ENCODE assay signal across 15 cellular contexts in the genomic region with DNA sequence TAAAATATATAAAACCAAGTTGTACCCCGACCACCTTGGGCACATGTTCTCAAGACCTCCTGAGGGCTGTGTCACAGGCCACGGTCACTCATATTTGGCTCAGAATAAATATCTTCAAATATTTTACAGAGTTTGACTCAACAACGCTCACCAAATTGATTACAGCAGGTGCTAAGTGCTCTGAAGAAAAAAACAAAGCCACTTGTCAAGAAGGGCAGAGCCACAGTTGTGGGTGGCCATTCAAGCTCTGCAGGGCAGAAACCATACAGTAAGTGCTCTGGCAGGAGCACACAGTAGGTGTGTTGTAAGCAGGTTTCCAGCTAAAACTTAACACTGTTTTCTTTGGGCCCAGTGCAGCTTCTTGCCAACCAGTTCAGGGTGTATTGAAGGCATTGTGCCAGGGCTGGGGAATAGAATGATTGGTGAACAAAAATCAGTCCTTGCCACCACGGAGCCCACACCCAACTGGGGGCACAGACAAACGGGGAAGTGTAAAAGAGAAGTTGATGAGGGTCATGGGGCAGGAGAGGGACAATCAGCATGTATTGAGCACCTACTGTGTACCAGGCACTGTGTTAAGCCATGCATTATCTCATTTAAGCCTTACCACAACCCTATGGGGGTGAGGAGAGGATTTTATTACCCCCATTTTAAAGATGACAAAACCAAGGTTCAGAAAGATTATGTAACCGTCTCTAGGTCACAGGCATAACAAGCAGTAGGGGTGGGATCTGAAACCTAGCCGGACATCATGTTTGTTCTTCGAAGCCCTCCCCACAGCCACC. TPM values are rescaled to one million over a fixed set of nuclear protein-coding genes. Genes with fewer than 3 reads are reported as not detected.
DNase-seq lines count a peak whose midpoint lies in the region; ATAC-seq and TF ChIP-seq lines count a peak whose summit lies in the region.
"Had no signal": no experiment of that assay in that cellular context is flagged by ENCODE, and none has a peak within 500 bp of the region (broad histone marks: within the 10 kb centered on the region; RNA-seq: fewer than 3 reads in every experiment).

No MANE protein-coding gene starts in this region.

- peaks cover 35 to 80% of the 10 kb centered on the region in 2 experiments for H3K4me1 Mint-ChIP-seq in H9
- peaks cover 98% of the 10 kb centered on the region for H3K4me1 Mint-ChIP-seq in WTC11
- peaks cover 77% of the 10 kb centered on the region for H3K4me1 Mint-ChIP-seq in activated CD8-positive, alpha-beta T cell treated with anti-CD3 and anti-CD28 coated beads, Interleukin-2, amount 10 ng/mL, durations not matched to agents 7 days and 5 days (ENCODE audit: low read depth)

- no peak overlapping the region for H3K56ac ChIP-seq in H9 (ENCODE audit: insufficient read length, low read depth, low read length)

- CTCF ChIA-PET in WTC11 (lab: Charles Lee): interaction anchor here (0.8 kb wide), 1 partner anchor 53 kb away, joined by 3 read pairs; no protein-coding TSS in a partner anchor
- CTCF ChIA-PET in activated CD8-positive, alpha-beta T cell treated with anti-CD3 and anti-CD28 coated beads, Interleukin-2, amount 10 ng/mL, durations not matched to agents 7 days and 5 days (lab: Charles Lee): interaction anchor here (0.6 to 6.4 kb wide), 6 partner anchors 7 to 330 kb away, joined by 3 to 48 read pairs (median 4); no protein-coding TSS in a partner anchor

- no peak overlapping the region for H4K91ac ChIP-seq in H9 (ENCODE audit: insufficient read length, low read depth, low read length)

- intact Hi-C loops in stomach (cut with DNase I; ENCODE audit: low total_unique reads) (no loop called here), sciatic nerve (cut with DNase I) (no loop called here)

- DNase-seq in H9 (no peak), WTC11 (ENCODE audit: low spot score) (no peak), stomach (no peak), sciatic nerve (ENCODE audit: low spot score) (no peak)
- DNase-seq in activated CD8-positive, alpha-beta T cell treated with anti-CD3 and anti-CD28 coated beads, Interleukin-2, amount 10 ng/mL, durations not matched to agents 7 days and 5 days: no peak
- DNase-seq in activated T-cell treated with anti-CD3 and anti-CD28 coated beads, Interleukin-2, amount 50 U/mL, for 48 hours: no peak
- DNase-seq: activated T-cell treated with anti-CD3 and anti-CD28 coated beads, Interleukin-2, amount 50 U/mL, for 24 hours; GM23248; KG1; NCI-H1105 treated with DMSO at 0.1 percent for 48 hours; NCI-H774 had no signal

- no peaks in the 10 kb centered on the region for H3K23me2 ChIP-seq in H9 (ENCODE audit: insufficient read length, low read depth, low read length, poor library complexity, severe bottlenecking)

- no peak overlapping the region for H4K8ac ChIP-seq in H9 (replicated peaks; ENCODE audit: insufficient read length, low read depth, low read length)

- no peak overlapping the region for H3K4me2 ChIP-seq in H9 (ENCODE audit: insufficient read depth, insufficient read length, low read length)

- ATAC-seq in WTC11 (no peak), sciatic nerve (no peak), HG03439 (IDR thresholded peaks at IDR 0.05; ENCODE audit: unreplicated experiment) (no peak)
- ATAC-seq in activated CD8-positive, alpha-beta T cell treated with anti-CD3 and anti-CD28 coated beads, Interleukin-2, amount 10 ng/mL, durations not matched to agents 7 days and 5 days: no peak

- no peak overlapping the region for H2BK20ac ChIP-seq in H9 (ENCODE audit: low read depth, low read length, poor library complexity, severe bottlenecking)

- no peak overlapping the region for H3K4me3 ChIP-seq in muscle layer of duodenum (ENCODE audit: low read depth in 1 of 2, low read length in 2 of 2)
- H3K4me3 ChIP-seq in stomach: no peak overlapping the region
- H3K4me3 ChIP-seq: dorsolateral prefrontal cortex, GM23248 had no signal

- no peaks in the 10 kb centered on the region for H3K9me3 ChIP-seq in H9 (ENCODE audit: control insufficient read depth, low read depth, low read length)
- H3K9me3 ChIP-seq in muscle layer of duodenum (ENCODE audit: control insufficient read depth in 1 of 2, low read length in 2 of 2): no peaks in the 10 kb centered on the region
- H3K9me3 ChIP-seq in stomach: no peaks in the 10 kb centered on the region

- no peak for TF ChIP-seq EP300 in stomach (IDR thresholded peaks at IDR 0.05)

- no peak for TF ChIP-seq POLR2A in stomach (IDR thresholded peaks at IDR 0.05)

- no peak overlapping the region for H2AK5ac ChIP-seq in H9 (ENCODE audit: insufficient read length, low read length)

- H3K27me3 Mint-ChIP-seq in H9 (ENCODE audit: low read depth) (peaks cover 2% of the 10 kb centered on the region), WTC11 (ENCODE audit: low read depth) (no peaks in the 10 kb centered on the region)
- no peaks in the 10 kb centered on the region for H3K27me3 Mint-ChIP-seq in activated CD8-positive, alpha-beta T cell treated with anti-CD3 and anti-CD28 coated beads, Interleukin-2, amount 10 ng/mL, durations not matched to agents 7 days and 5 days (ENCODE audit: low read depth)
- H3K27me3 Mint-ChIP-seq: activated T-cell treated with anti-CD3 and anti-CD28 coated beads, Interleukin-2, amount 50 U/mL, for 24 hours had no signal

- H3K36me3 ChIP-seq in muscle layer of duodenum (ENCODE audit: control insufficient read depth in 1 of 2, insufficient read depth in 2 of 2, low read length in 2 of 2) (no peaks in the 10 kb centered on the region), stomach (no peaks in the 10 kb centered on the region)

- H3K79me1 ChIP-seq in H9 (ENCODE audit: insufficient read depth, low read depth, low read length, poor library complexity, severe bottlenecking): no peaks in the 10 kb centered on the region

- H3K23ac ChIP-seq in H9 (ENCODE audit: insufficient read length, low read depth, low read length): no peak overlapping the region

- H3K27ac ChIP-seq in H9 (ENCODE audit: insufficient read length, low read depth, low read length): no peak overlapping the region
- peak overlapping the region; percentile 65 for H3K27ac ChIP-seq in muscle layer of duodenum (ENCODE audit: low read length)
- H3K27ac ChIP-seq in stomach: peak overlapping the region; percentile 15 to 97 (median 97)
- H3K27ac ChIP-seq: GM23248 had no signal

- H2BK5ac ChIP-seq in H9 (ENCODE audit: insufficient read length, low read length): no peak overlapping the region

- H3K27me3 ChIP-seq in H9 (ENCODE audit: insufficient read depth, low read length): no peaks in the 10 kb centered on the region
- no peaks in the 10 kb centered on the region for H3K27me3 ChIP-seq in muscle layer of duodenum (ENCODE audit: low read depth, low read length)
- H3K27me3 ChIP-seq in stomach: no peaks in the 10 kb centered on the region
- H3K27me3 ChIP-seq: dorsolateral prefrontal cortex had no signal

- H4K20me1 ChIP-seq in H9 (ENCODE audit: control insufficient read depth, insufficient read depth, insufficient read length): no peaks in the 10 kb centered on the region

- no peak overlapping the region for H3K4ac ChIP-seq in H9 (ENCODE audit: low read depth, low read length)

- peaks cover 14% of the 10 kb centered on the region; the same call in 1 of the 2 replicates for H3K4me1 ChIP-seq in H9 (ENCODE audit: insufficient read depth, low read length)
- peaks cover 49 to 84% of the 10 kb centered on the region in 2 donors for H3K4me1 ChIP-seq in muscle layer of duodenum (ENCODE audit: control insufficient read depth in 1 of 2, insufficient read depth in 2 of 2, low read length in 2 of 2)
- H3K4me1 ChIP-seq in stomach: peaks cover 87 to 100% (median 94%) of the 10 kb centered on the region in 4 donors

- H2BK120ac ChIP-seq in H9 (ENCODE audit: low read depth, low read length, poor library complexity, severe bottlenecking): no peak overlapping the region

- H4K5ac ChIP-seq in H9 (ENCODE audit: insufficient read length, low read depth, low read length): no peak overlapping the region

- no peak overlapping the region for H3K9ac ChIP-seq in H9 (ENCODE audit: extremely low read depth, insufficient read length, low read length)
- H3K9ac ChIP-seq: GM23248 had no signal

- H3T11ph ChIP-seq in H9 (ENCODE audit: low read length): no peak overlapping the region

- POLR2A ChIA-PET in WTC11 (lab: Charles Lee): no interaction called here
- POLR2A ChIA-PET in activated CD8-positive, alpha-beta T cell treated with anti-CD3 and anti-CD28 coated beads, Interleukin-2, amount 10 ng/mL, durations not matched to agents 7 days and 5 days (lab: Charles Lee): interaction anchor here (2.5 kb wide), 1 partner anchor 49 kb away, joined by 7 read pairs; no protein-coding TSS in a partner anchor

- H2AFZ ChIP-seq in H9 (ENCODE audit: low read length): no peak overlapping the region
- H2AFZ ChIP-seq: GM23248 had no signal

- H3K18ac ChIP-seq in H9 (ENCODE audit: insufficient read length, low read depth, low read length): no peak overlapping the region

- H3K4me3 Mint-ChIP-seq in H9 (no peak overlapping the region), WTC11 (0 out of 2 replicates have a peak overlapping the region, but pooled peaks have one; percentile 7)
- H3K4me3 Mint-ChIP-seq in activated CD8-positive, alpha-beta T cell treated with anti-CD3 and anti-CD28 coated beads, Interleukin-2, amount 10 ng/mL, durations not matched to agents 7 days and 5 days: no peak overlapping the region
- H3K4me3 Mint-ChIP-seq: activated T-cell treated with anti-CD3 and anti-CD28 coated beads, Interleukin-2, amount 50 U/mL, for 24 hours; B cell had no signal

- H3K36me3 Mint-ChIP-seq in H9 (ENCODE audit: insufficient read depth in 1 of 3, low read depth in 3 of 3): peaks cover 0 to 11% (median 10%) of the 10 kb centered on the region in 3 experiments; a peak in 5 of 7 replicates
- peaks cover 7% of the 10 kb centered on the region; the same call in 1 of the 2 replicates for H3K36me3 Mint-ChIP-seq in WTC11
- peaks cover 50% of the 10 kb centered on the region for H3K36me3 Mint-ChIP-seq in activated CD8-positive, alpha-beta T cell treated with anti-CD3 and anti-CD28 coated beads, Interleukin-2, amount 10 ng/mL, durations not matched to agents 7 days and 5 days (ENCODE audit: low read depth)

- peak overlapping the region in 2 of 3 experiments; percentile 76 to 89; a peak in 2 of 7 replicates for H3K27ac Mint-ChIP-seq in H9
- peak overlapping the region; percentile 99 for H3K27ac Mint-ChIP-seq in WTC11
- H3K27ac Mint-ChIP-seq in activated CD8-positive, alpha-beta T cell treated with anti-CD3 and anti-CD28 coated beads, Interleukin-2, amount 10 ng/mL, durations not matched to agents 7 days and 5 days: no peak overlapping the region
- H3K27ac Mint-ChIP-seq: activated T-cell treated with anti-CD3 and anti-CD28 coated beads, Interleukin-2, amount 50 U/mL, for 24 hours; B cell had no signal

- H3K79me2 ChIP-seq in H9 (ENCODE audit: insufficient read depth, low read length): no peaks in the 10 kb centered on the region

- no peak overlapping the region for H2BK15ac ChIP-seq in H9 (ENCODE audit: low read depth, low read length)

- WGBS in H9 (ENCODE audit: extremely low coverage, insufficient read length, low lambda C conversion rate): no CpG with 5 or more reads among the region's 8 CpGs
- 50 to 62% (median 57%) methylated on average over 8 of the region's 8 CpGs for WGBS in stomach, 5 donors

- no peak for TF ChIP-seq CTCF in H9 (conservative IDR thresholded peaks at IDR 0.05)
- TF ChIP-seq CTCF in WTC11 (IDR thresholded peaks at IDR 0.05): no peak
- no peak for TF ChIP-seq CTCF in stomach (IDR thresholded peaks at IDR 0.05)

- peak overlapping the region; percentile 13; the same call in 1 of the 2 replicates for H3K14ac ChIP-seq in H9 (ENCODE audit: insufficient read depth, low read length)

- peak overlapping the region; percentile 51 for H2BK12ac ChIP-seq in H9 (ENCODE audit: insufficient read length, low read depth, low read length)

- H3K9me3 Mint-ChIP-seq in H9 (peaks cover 4 to 11% of the 10 kb centered on the region in 2 experiments; a peak in 4 of 5 replicates), WTC11 (peaks cover 3% of the 10 kb centered on the region; the same call in 1 of the 2 replicates)
- H3K9me3 Mint-ChIP-seq in activated CD8-positive, alpha-beta T cell treated with anti-CD3 and anti-CD28 coated beads, Interleukin-2, amount 10 ng/mL, durations not matched to agents 7 days and 5 days (ENCODE audit: insufficient read depth): peaks cover 8% of the 10 kb centered on the region
- H3K9me3 Mint-ChIP-seq: activated T-cell treated with anti-CD3 and anti-CD28 coated beads, Interleukin-2, amount 50 U/mL, for 24 hours had no signal

RNA-seq across cellular contexts. Expression of a gene that starts 18.2 kb away (rescaled TPM):
- 20.6 and 22.1 TPM in 2 replicates for total RNA-seq in H9 (2021)
- total RNA-seq in WTC11 (2021): 81.0 to 90.1 TPM (median 82.9 TPM) in 3 replicates
- total RNA-seq in stomach: 100 to 1,000 TPM in 1 of 5 donors, 10 to 100 TPM in 4; 44.3 to 151 (median 76.5) TPM
- 10 to 100 TPM; 18.0 to 41.2 (median 33.2) TPM for polyA plus RNA-seq in stomach
- total RNA-seq in activated CD8-positive, alpha-beta T cell treated with anti-CD3 and anti-CD28 coated beads, Interleukin-2, amount 10 ng/mL, durations not matched to agents 7 days and 5 days: 10 to 100 TPM; 69.4 to 82.6 TPM
- total RNA-seq in sciatic nerve: 70.8 TPM
